8 cellular contexts compared by ENCODE assay signal in genomic region chr4:130336585-130337217, GRCh38.
DNase-seq lines count a peak whose midpoint lies in the region; ATAC-seq and TF ChIP-seq lines count a peak whose summit lies in the region.

No MANE protein-coding gene starts in this region.

- H3K4me1 ChIP-seq in DND-41 (ENCODE audit: insufficient read depth, low read length) (no peaks in the 10 kb centered on the region), ascending aorta (no peaks in the 10 kb centered on the region)

- ATAC-seq in DND-41 (ENCODE audit: insufficient read depth, low read depth) (peak; percentile 71; the same call in 2 of the 3 replicates), GM19468 (IDR thresholded peaks at IDR 0.05; ENCODE audit: extremely low read depth, unreplicated experiment) (peak; percentile 96), HG03520 (IDR thresholded peaks at IDR 0.05; ENCODE audit: unreplicated experiment) (peak; percentile 94)

- no peak overlapping the region for H3K4me2 ChIP-seq in DND-41 (ENCODE audit: insufficient read depth, low read length)

- H3K27ac Mint-ChIP-seq in neural crest cell (ENCODE audit: unreplicated experiment) (no peak overlapping the region), immature natural killer cell (no peak overlapping the region)

- no peaks in the 10 kb centered on the region for H3K4me1 Mint-ChIP-seq in neural crest cell
- no peaks in the 10 kb centered on the region for H3K4me1 Mint-ChIP-seq in immature natural killer cell

- no peaks in the 10 kb centered on the region for H3K9me3 ChIP-seq in DND-41 (ENCODE audit: insufficient read depth, low read length, severe bottlenecking)
- H3K9me3 ChIP-seq in ascending aorta: no peaks in the 10 kb centered on the region

- no peaks in the 10 kb centered on the region for H3K79me2 ChIP-seq in DND-41 (ENCODE audit: insufficient read depth, low read length)

- H3K9me3 Mint-ChIP-seq in neural crest cell (no peaks in the 10 kb centered on the region), immature natural killer cell (peaks cover 0 to 20% (median 5%) of the 10 kb centered on the region in 6 donors)

- no peak overlapping the region for H3K27ac ChIP-seq in DND-41 (ENCODE audit: low read length)
- H3K27ac ChIP-seq in ascending aorta: no peak overlapping the region

- H2AFZ ChIP-seq in DND-41 (ENCODE audit: low read depth, low read length): no peak overlapping the region

- DNase-seq in DND-41 (no peak), ascending aorta (ENCODE audit: low spot score in 2 of 2) (no peak), neural crest cell (ENCODE audit: low read depth, low spot score) (no peak), immature natural killer cell (no peak)
- no peak for DNase-seq in activated CD8-positive, alpha-beta memory T cell treated with anti-CD3 and anti-CD28 coated beads, Interleukin-2, amount 50 U/mL, for 48 hours
- DNase-seq in activated CD4-positive, alpha-beta T cell treated with anti-CD3 and anti-CD28 coated beads for 48 hours: no peak

- TF ChIP-seq CTCF in DND-41 (IDR thresholded peaks at IDR 0.05; ENCODE audit: borderline replicate concordance, extremely low read depth, low read length, poor library complexity, severe bottlenecking): peak; percentile 67
- TF ChIP-seq CTCF in ascending aorta (IDR thresholded peaks at IDR 0.05): peak in 2 of 3 experiments; percentile 20 to 37
- peak; percentile 61 for TF ChIP-seq CTCF in neural crest cell (conservative IDR thresholded peaks at IDR 0.05)

- intact Hi-C loops in ascending aorta (cut with DNase I): no loop called here

- H3K4me3 Mint-ChIP-seq in neural crest cell: no peak overlapping the region
- no peak overlapping the region for H3K4me3 Mint-ChIP-seq in immature natural killer cell

- H3K27me3 ChIP-seq in DND-41 (ENCODE audit: insufficient read depth, low read length, poor library complexity) (no peaks in the 10 kb centered on the region), ascending aorta (no peaks in the 10 kb centered on the region)

- H3K36me3 Mint-ChIP-seq in neural crest cell (ENCODE audit: low read depth) (no peaks in the 10 kb centered on the region), immature natural killer cell (no peaks in the 10 kb centered on the region)

- H3K4me3 ChIP-seq in DND-41 (ENCODE audit: low read depth in 1 of 2, low read length in 2 of 2): no peak overlapping the region
- H3K4me3 ChIP-seq in ascending aorta: no peak overlapping the region

- H4K20me1 ChIP-seq in DND-41 (ENCODE audit: insufficient read depth, low read length): no peaks in the 10 kb centered on the region

- H3K36me3 ChIP-seq in DND-41 (ENCODE audit: insufficient read depth, low read length) (no peaks in the 10 kb centered on the region), ascending aorta (no peaks in the 10 kb centered on the region)

- no peak overlapping the region for H3K9ac ChIP-seq in DND-41 (ENCODE audit: low read depth, low read length)

- no peaks in the 10 kb centered on the region for H3K27me3 Mint-ChIP-seq in neural crest cell (ENCODE audit: low read depth)
- H3K27me3 Mint-ChIP-seq in immature natural killer cell (ENCODE audit: low read depth in 3 of 3): peaks cover 0 to 2% (median 0%) of the 10 kb centered on the region in 3 donors
